Comparison of ENCODE assay signal across 18 cellular contexts in genomic region chrX:75132672-75133071, GRCh38.
"Had no signal": no experiment of that assay in that cellular context is flagged by ENCODE, and none has a peak within 500 bp of the region (broad histone marks: within the 10 kb centered on the region; RNA-seq: fewer than 3 reads in every experiment).

No MANE protein-coding gene starts in this region.

- H3K4me3 Mint-ChIP-seq: nephron progenitor cell; stimulated activated effector memory CD8-positive, alpha-beta T cell treated with anti-CD3 and anti-CD28 coated beads, Interleukin-12 subunit alpha, Interleukin-12 subunit beta, amount 100 ng/mL, for 72 hours had no signal

- H3K27ac ChIP-seq: adrenal gland, body of pancreas, esophagus muscularis mucosa, foreskin keratinocyte, parathyroid adenoma, psoas muscle, sigmoid colon had no signal

- H3K36me3 Mint-ChIP-seq: stimulated activated effector memory CD8-positive, alpha-beta T cell treated with anti-CD3 and anti-CD28 coated beads, Interleukin-12 subunit alpha, Interleukin-12 subunit beta, amount 100 ng/mL, for 72 hours had no signal

- DNase-seq: activated CD8-positive, alpha-beta memory T cell treated with anti-CD3 and anti-CD28 coated beads for 24 hours; activated gamma-delta T cell; activated naive CD4-positive, alpha-beta T cell treated with anti-CD3 and anti-CD28 coated beads, Interleukin-2, amount 50 U/mL, for 16 hours; body of pancreas; dermis blood vessel endothelial cell; effector CD4-positive, alpha-beta T cell; foreskin keratinocyte; nephron progenitor cell; sigmoid colon; small intestine; stimulated activated CD4-positive, alpha-beta T cell treated with anti-CD3 and anti-CD28 coated beads, Interleukin-4, amount 100 ng/mL, for 24 hours; T-helper 1 cell had no signal

- H3K4me1 Mint-ChIP-seq: nephron progenitor cell had no signal

- H3K9me3 Mint-ChIP-seq: stimulated activated effector memory CD8-positive, alpha-beta T cell treated with anti-CD3 and anti-CD28 coated beads, Interleukin-12 subunit alpha, Interleukin-12 subunit beta, amount 100 ng/mL, for 72 hours had no signal

- ATAC-seq: activated CD4-positive, CD25-positive, alpha-beta regulatory T cell treated with anti-CD3 and anti-CD28 coated beads, Interleukin-2, amount 50 U/mL, for 24 hours; body of pancreas; foreskin keratinocyte; stimulated activated effector memory CD8-positive, alpha-beta T cell treated with anti-CD3 and anti-CD28 coated beads, Interleukin-12 subunit alpha, Interleukin-12 subunit beta, amount 100 ng/mL, for 72 hours had no signal

- H3K27ac Mint-ChIP-seq: nephron progenitor cell; stimulated activated effector memory CD8-positive, alpha-beta T cell treated with anti-CD3 and anti-CD28 coated beads, Interleukin-12 subunit alpha, Interleukin-12 subunit beta, amount 100 ng/mL, for 72 hours had no signal
